ENCODE assay signal across 1 cellular context in genomic region chr3:187983484-187984124, GRCh38.
TF ChIP-seq lines count a peak whose summit lies in the region.

No MANE protein-coding gene starts in this region.

TF ChIP-seq in HepG2, 621 proteins besides CTCF, POLR2A, EP300 and RAD21 (continues in another document):
- TF ChIP-seq CENPT (CRISPR knock-in tag; IDR thresholded peaks at IDR 0.05; ENCODE audit: low read depth) (no peak), ZFP36L2 (CRISPR knock-in tag; IDR thresholded peaks at IDR 0.05) (no peak), MATR3 (CRISPR knock-in tag; IDR thresholded peaks at IDR 0.05) (no peak), ZSCAN31 (CRISPR knock-in tag; IDR thresholded peaks at IDR 0.05; ENCODE audit: low read depth) (peak; percentile 71; the same call in 1 of the 2 replicates), ZNF367 (CRISPR knock-in tag; IDR thresholded peaks at IDR 0.05; ENCODE audit: borderline replicate concordance) (no peak), ETS1 (CRISPR knock-in tag; IDR thresholded peaks at IDR 0.05) (no peak), ETV6 (CRISPR knock-in tag; conservative IDR thresholded peaks at IDR 0.05) (no peak), ESRRA (CRISPR knock-in tag; IDR thresholded peaks at IDR 0.05; ENCODE audit: low read depth) (peak; percentile 83), PRPF4 (IDR thresholded peaks at IDR 0.05; ENCODE audit: low read depth, low read length, poor library complexity, severe bottlenecking) (no peak), RFX3 (CRISPR knock-in tag; IDR thresholded peaks at IDR 0.05) (no peak), ZMYM4 (CRISPR knock-in tag; IDR thresholded peaks at IDR 0.05) (peak; percentile 85), STAG1 (CRISPR knock-in tag; IDR thresholded peaks at IDR 0.05) (peak; percentile 58), CHCHD3 (CRISPR knock-in tag; IDR thresholded peaks at IDR 0.05) (no peak), NFYB (CRISPR knock-in tag; IDR thresholded peaks at IDR 0.05) (no peak), EHMT2 (IDR thresholded peaks at IDR 0.05; ENCODE audit: borderline replicate concordance, low read depth, low read length) (peak; percentile 85; the same call in 1 of the 2 replicates), CSRNP2 (CRISPR knock-in tag; conservative IDR thresholded peaks at IDR 0.05; ENCODE audit: low read depth) (no peak), BORCS8-MEF2B (CRISPR knock-in tag; IDR thresholded peaks at IDR 0.05) (0 out of 2 replicates have a peak, but pooled peaks have one; percentile 16), ARID4A (CRISPR knock-in tag; IDR thresholded peaks at IDR 0.05; ENCODE audit: borderline replicate concordance) (0 out of 2 replicates have a peak, but pooled peaks have one; percentile 41), TBX2 (CRISPR knock-in tag; IDR thresholded peaks at IDR 0.05; ENCODE audit: borderline replicate concordance) (peak; percentile 86), HOXA9 (CRISPR knock-in tag; IDR thresholded peaks at IDR 0.05; ENCODE audit: borderline replicate concordance) (no peak), ZNF574 (CRISPR knock-in tag; IDR thresholded peaks at IDR 0.05) (peak; percentile 62), ZNF768 (CRISPR knock-in tag; IDR thresholded peaks at IDR 0.05) (no peak), THAP8 (CRISPR knock-in tag; IDR thresholded peaks at IDR 0.05; ENCODE audit: borderline replicate concordance) (no peak), ZNF30 (CRISPR knock-in tag; IDR thresholded peaks at IDR 0.05) (no peak), ZBTB26 (CRISPR knock-in tag; IDR thresholded peaks at IDR 0.05; ENCODE audit: borderline replicate concordance) (no peak; the same call in 1 of the 2 replicates), ZNF510 (CRISPR knock-in tag; IDR thresholded peaks at IDR 0.05; ENCODE audit: low read depth) (no peak), HDAC2 (CRISPR knock-in tag; IDR thresholded peaks at IDR 0.05) (peak; percentile 80), BCLAF1 (IDR thresholded peaks at IDR 0.05) (no peak), ZNF879 (CRISPR knock-in tag; IDR thresholded peaks at IDR 0.05) (no peak), ZNF737 (CRISPR knock-in tag; IDR thresholded peaks at IDR 0.05; ENCODE audit: borderline replicate concordance) (no peak), ZNF264 (CRISPR knock-in tag; IDR thresholded peaks at IDR 0.05) (0 out of 2 replicates have a peak, but pooled peaks have one; percentile 41), ZNF567 (CRISPR knock-in tag; IDR thresholded peaks at IDR 0.05; ENCODE audit: borderline replicate concordance) (no peak), TRIM24 (CRISPR knock-in tag; IDR thresholded peaks at IDR 0.05) (no peak; the same call in 1 of the 2 replicates), TAF15 (IDR thresholded peaks at IDR 0.05; ENCODE audit: low read depth, low read length, poor library complexity, severe bottlenecking) (no peak), CBFB (CRISPR knock-in tag; IDR thresholded peaks at IDR 0.05) (no peak), ZNF598 (CRISPR knock-in tag; IDR thresholded peaks at IDR 0.05; ENCODE audit: borderline replicate concordance) (0 out of 2 replicates have a peak, but pooled peaks have one; percentile 27), PRDM10 (CRISPR knock-in tag; IDR thresholded peaks at IDR 0.05; ENCODE audit: low read depth) (peak; percentile 71; the same call in 1 of the 2 replicates), ZNF883 (CRISPR knock-in tag; IDR thresholded peaks at IDR 0.05; ENCODE audit: not compliant biosample characterization) (no peak), ATF3 (CRISPR knock-in tag; IDR thresholded peaks at IDR 0.05) (no peak), HOXA3 (CRISPR knock-in tag; IDR thresholded peaks at IDR 0.05) (peak; percentile 65; the same call in 1 of the 2 replicates), RXRA (CRISPR knock-in tag; IDR thresholded peaks at IDR 0.05) (peak; percentile 78; the same call in 1 of the 2 replicates), MEIS2 (CRISPR knock-in tag; IDR thresholded peaks at IDR 0.05) (peak; percentile 69; the same call in 1 of the 2 replicates), DMAP1 (CRISPR knock-in tag; IDR thresholded peaks at IDR 0.05) (no peak), HNF4G (IDR thresholded peaks at IDR 0.05; ENCODE audit: borderline replicate concordance, low read depth, low read length) (peak; percentile 82), HNF4G (CRISPR knock-in tag; IDR thresholded peaks at IDR 0.05; ENCODE audit: borderline replicate concordance, low read depth) (peak; percentile 61; the same call in 1 of the 2 replicates), ZNF292 (CRISPR knock-in tag; IDR thresholded peaks at IDR 0.05; ENCODE audit: borderline replicate concordance, low read depth) (peak; percentile 83; the same call in 1 of the 2 replicates)
